In the genomic region with DNA sequence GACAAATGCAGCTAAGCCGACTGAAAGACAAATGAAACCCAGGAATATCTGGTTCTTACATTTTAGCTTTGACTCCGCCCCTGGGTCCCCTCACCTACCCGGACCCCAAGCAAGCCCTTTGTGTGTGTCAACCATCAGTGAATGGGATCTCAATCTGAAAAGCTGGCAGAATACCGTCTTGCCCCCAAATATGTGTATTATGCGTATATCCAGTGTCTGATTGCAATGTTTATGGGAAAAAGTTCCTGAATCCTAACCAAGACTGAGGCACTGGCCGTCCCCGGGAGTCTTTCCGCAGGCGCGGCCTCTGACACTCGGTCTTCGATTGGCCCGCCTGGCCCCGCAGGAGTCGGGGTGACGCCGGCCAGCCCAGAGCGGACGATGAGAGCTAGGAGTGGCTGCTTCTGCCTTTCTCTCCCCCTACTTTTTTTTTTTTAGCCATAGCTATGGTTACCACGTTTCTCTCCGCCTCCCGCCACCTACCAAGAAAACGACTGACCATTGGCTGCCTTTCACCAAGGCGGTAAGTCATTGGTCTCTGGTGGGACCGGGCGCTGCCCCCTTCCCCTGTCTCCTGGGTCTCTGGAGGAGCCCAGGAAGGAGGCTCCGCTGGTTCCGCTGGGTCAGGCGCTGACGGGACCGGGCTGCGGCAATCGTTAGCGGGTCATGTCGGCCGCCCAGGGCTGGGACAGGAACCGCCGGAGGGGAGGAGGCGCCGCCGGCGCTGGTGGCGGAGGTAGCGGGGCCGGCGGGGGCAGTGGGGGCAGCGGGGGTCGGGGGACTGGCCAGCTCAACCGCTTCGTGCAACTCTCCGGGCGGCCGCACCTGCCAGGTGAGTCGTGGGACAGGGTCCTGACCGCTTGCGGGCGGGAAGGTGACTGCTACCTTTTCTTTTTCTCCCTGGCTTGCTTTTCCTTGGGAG, we compare ENCODE assay signal across 8 cellular contexts. TPM values are rescaled to one million over a fixed set of nuclear protein-coding genes. Genes with fewer than 3 reads are reported as not detected.
DNase-seq lines count a peak whose midpoint lies in the region; ATAC-seq, FAIRE-seq and TF ChIP-seq lines count a peak whose summit lies in the region.

A gene with protein sequence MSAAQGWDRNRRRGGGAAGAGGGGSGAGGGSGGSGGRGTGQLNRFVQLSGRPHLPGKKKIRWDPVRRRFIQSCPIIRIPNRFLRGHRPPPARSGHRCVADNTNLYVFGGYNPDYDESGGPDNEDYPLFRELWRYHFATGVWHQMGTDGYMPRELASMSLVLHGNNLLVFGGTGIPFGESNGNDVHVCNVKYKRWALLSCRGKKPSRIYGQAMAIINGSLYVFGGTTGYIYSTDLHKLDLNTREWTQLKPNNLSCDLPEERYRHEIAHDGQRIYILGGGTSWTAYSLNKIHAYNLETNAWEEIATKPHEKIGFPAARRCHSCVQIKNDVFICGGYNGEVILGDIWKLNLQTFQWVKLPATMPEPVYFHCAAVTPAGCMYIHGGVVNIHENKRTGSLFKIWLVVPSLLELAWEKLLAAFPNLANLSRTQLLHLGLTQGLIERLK (plus strand): TSS at position 557 of the 922 bp plus-strand sequence. CDS start 110 bp downstream, at position 667.

- H3K4me3 Mint-ChIP-seq in natural killer cell, result peak within 1 kb of the TSS; percentile 97

- H3K4me3 ChIP-seq in Loucy (ENCODE audit: low read length, poor library complexity, severe bottlenecking), result peak within 1 kb of the TSS; percentile 87
- H3K4me3 ChIP-seq in fibroblast of mammary gland (ENCODE audit: control insufficient read depth, low read depth, low read length), result peak within 1 kb of the TSS; percentile 75

- intact Hi-C loops in natural killer cell (cut with micrococcal nuclease), result loop anchor here (5.0 kb wide), 3 partner anchors 72 to 597 kb away; a partner anchor contains a TSS

- TF ChIP-seq CTCF in Loucy (conservative IDR thresholded peaks at IDR 0.05; ENCODE audit: low read length) (no peak), fibroblast of mammary gland (conservative IDR thresholded peaks at IDR 0.05; ENCODE audit: control insufficient read depth, insufficient read depth, low read depth, low read length) (no peak), natural killer cell (IDR thresholded peaks at IDR 0.05) (no peak)

- H3K36me3 ChIP-seq in Loucy (ENCODE audit: insufficient read depth, low read length), result no peaks in the 10 kb centered on the region

- no peaks in the 10 kb centered on the region for H3K27me3 ChIP-seq in Loucy (ENCODE audit: insufficient read depth, low read length, poor library complexity, severe bottlenecking)

- H3K27me3 Mint-ChIP-seq in natural killer cell (ENCODE audit: low read depth in 2 of 2), result peaks cover 0 to 3% of the 10 kb centered on the region in 2 donors

- ATAC-seq in natural killer cell, result peak; percentile 95 to 99 (median 96)

- H3F3A ChIP-seq in Loucy (ENCODE audit: low read depth), result no peaks in the 10 kb centered on the region

- peaks cover 41% of the 10 kb centered on the region for H3K79me2 ChIP-seq in Loucy (ENCODE audit: insufficient read depth, low read length)

- H3K4me1 Mint-ChIP-seq in natural killer cell, result peaks cover 43% of the 10 kb centered on the region in 2 donors

- peaks cover 34% of the 10 kb centered on the region for H3K4me1 ChIP-seq in Loucy (ENCODE audit: insufficient read depth, low read length, poor library complexity, severe bottlenecking)

- peak within 1 kb of the TSS; percentile 90 to 95 for H3K27ac Mint-ChIP-seq in natural killer cell

- peaks cover 16% of the 10 kb centered on the region for H4K20me1 ChIP-seq in Loucy (ENCODE audit: insufficient read depth, low read length, poor library complexity, severe bottlenecking)

- H3K9me3 Mint-ChIP-seq in natural killer cell, result no peaks in the 10 kb centered on the region

- peak within 1 kb of the TSS; percentile 83 for H3K4me2 ChIP-seq in Loucy (ENCODE audit: low read depth, low read length, poor library complexity, severe bottlenecking)

- H2AFZ ChIP-seq in Loucy (ENCODE audit: low read length), result peak within 1 kb of the TSS; percentile 98

- no peaks in the 10 kb centered on the region for H3K9me3 ChIP-seq in Loucy (ENCODE audit: insufficient read depth, low read depth, low read length)

- TF ChIP-seq POLR2A in H54 (IDR thresholded peaks at IDR 0.05; ENCODE audit: low read depth, low read length) (peak; percentile 63), Raji (IDR thresholded peaks at IDR 0.05; ENCODE audit: insufficient read depth, low read depth, low read length) (peak; percentile 88)

- peak; percentile 72 for FAIRE-seq in H54 (lab: Jason Lieb, UNC)

- no peaks in the 10 kb centered on the region for H3K9me2 ChIP-seq in Loucy (replicated peaks; ENCODE audit: low read depth, low read length)

- H3K36me3 Mint-ChIP-seq in natural killer cell, result no peaks in the 10 kb centered on the region

- H3K9ac ChIP-seq in Loucy (ENCODE audit: low read depth, low read length, poor library complexity, severe bottlenecking), result peak within 1 kb of the TSS; percentile 73

- DNase-seq in EL (peak; percentile 99), H54 (ENCODE audit: insufficient read length, low spot score) (peak; percentile 81), fibroblast of mammary gland (ENCODE audit: low read depth) (peak; percentile 99), natural killer cell (peak; percentile 91)
- peak; percentile 89 for DNase-seq in activated T-helper 9 cell treated with anti-CD3 and anti-CD28 coated beads, Interleukin-2, amount 50 U/mL, for 16 hours (ENCODE audit: low read depth)
- peak; percentile 95 for DNase-seq in stimulated activated naive CD4-positive, alpha-beta T cell treated with Interleukin-2 at 50 U/mL for 16 hours (lab: John Stamatoyannopoulos, UW)

RNA-seq across cellular contexts. Expression of the gene that starts here (rescaled TPM):
- total RNA-seq in natural killer cell, result 10 to 100 TPM; 13.6 to 23.2 (median 21.9) TPM

Comparison
In these comparisons a context has a peak if more than half of its experiments do, and no peak if none do; other contexts are left out.
1. Peak in every context shown above with its lines: DNase-seq, ATAC-seq and H3K4me3 ChIP-seq.